In genomic region chr18:55442561-55442960, GRCh38 we compare ENCODE assay signal across 19 cellular contexts.
DNase-seq lines count a peak whose midpoint lies in the region; ATAC-seq, FAIRE-seq and TF ChIP-seq lines count a peak whose summit lies in the region.
"Had no signal": no experiment of that assay in that cellular context is flagged by ENCODE, and none has a peak within 500 bp of the region (broad histone marks: within the 10 kb centered on the region; RNA-seq: fewer than 3 reads in every experiment).

No MANE protein-coding gene starts in this region.

- dilution Hi-C loops in endothelial cell of umbilical vein (cut with MboI; ENCODE audit: extremely low pct_ligation_motif_present, low sequenced_read_pairs) = no loop called here

- peak; percentile 84 for DNase-seq in Karpas-422
- DNase-seq in endothelial cell of umbilical vein (ENCODE audit: low read depth, low spot score) = no peak
- no peak for DNase-seq in MV-4-11 (lab: John Stamatoyannopoulos, UW)
- DNase-seq: 8988T; AML-193; CD4-positive, alpha-beta memory T cell; COR-L47; DMS153; DMS79 treated with DMSO at 0.1 percent for 48 hours; GF-D8; H9 had no signal

- intact Hi-C loops in endothelial cell of umbilical vein (cut with micrococcal nuclease) = no loop called here

- H3K9me2 ChIP-seq in Karpas-422 (replicated peaks; ENCODE audit: insufficient read depth, low read length) = no peaks in the 10 kb centered on the region
- no peaks in the 10 kb centered on the region for H3K9me2 ChIP-seq in OCI-LY1 (ENCODE audit: low read depth, low read length)

- no peak overlapping the region for H3K4me3 ChIP-seq in BLaER1
- H3K4me3 ChIP-seq in Karpas-422 (ENCODE audit: low read length) = peak overlapping the region; percentile 45; the same call in 1 of the 2 replicates
- peak overlapping the region; percentile 35 for H3K4me3 ChIP-seq in OCI-LY1 (ENCODE audit: low read depth, low read length, poor library complexity, severe bottlenecking)
- H3K4me3 ChIP-seq in endothelial cell of umbilical vein (replicated peaks in 1 of 3; ENCODE audit: insufficient read depth in 1 of 3, low read depth in 1 of 3, low read length in 3 of 3) = no peak overlapping the region
- H3K4me3 ChIP-seq: GM23338 had no signal

- BruUV-seq in endothelial cell of umbilical vein (replicated peaks; lab: Mats Ljungman, UMichigan) = no TSS peak

- ATAC-seq in GM21360 (IDR thresholded peaks at IDR 0.05; ENCODE audit: unreplicated experiment) (no peak), HG02798 (IDR thresholded peaks at IDR 0.05; ENCODE audit: poor library complexity, unreplicated experiment) (no peak), GM19328 (IDR thresholded peaks at IDR 0.05; ENCODE audit: unreplicated experiment) (no peak)
- ATAC-seq: GM23338 had no signal

- peaks cover 40% of the 10 kb centered on the region for H3K9me3 ChIP-seq in BLaER1
- peaks cover 5% of the 10 kb centered on the region for H3K9me3 ChIP-seq in Karpas-422 (ENCODE audit: low read length)
- peaks cover 13% of the 10 kb centered on the region; the same call in 1 of the 2 replicates for H3K9me3 ChIP-seq in OCI-LY1 (ENCODE audit: low read length)
- no peaks in the 10 kb centered on the region for H3K9me3 ChIP-seq in endothelial cell of umbilical vein (replicated peaks; ENCODE audit: control insufficient read depth, insufficient read depth, low read length)

- H3K79me2 ChIP-seq in Karpas-422 (ENCODE audit: low read length) (peaks cover 35% of the 10 kb centered on the region), OCI-LY1 (ENCODE audit: insufficient read depth, low read length) (peaks cover 22% of the 10 kb centered on the region), endothelial cell of umbilical vein (ENCODE audit: control insufficient read depth, insufficient read depth, low read length) (peaks cover 34% of the 10 kb centered on the region)

- no peaks in the 10 kb centered on the region for H3F3A ChIP-seq in OCI-LY1 (ENCODE audit: insufficient read depth, low read length)

- H3K36me3 ChIP-seq in BLaER1 = peaks cover 73% of the 10 kb centered on the region
- H3K36me3 ChIP-seq in Karpas-422 (ENCODE audit: insufficient read depth, low read length) = peaks cover 7% of the 10 kb centered on the region
- peaks cover 18% of the 10 kb centered on the region for H3K36me3 ChIP-seq in OCI-LY1 (ENCODE audit: insufficient read depth, low read length)
- H3K36me3 ChIP-seq in endothelial cell of umbilical vein (ENCODE audit: control insufficient read depth in 2 of 2, extremely low read depth in 1 of 2, insufficient read depth in 2 of 2, low read length in 2 of 2) = no peaks in the 10 kb centered on the region

- peaks cover 56% of the 10 kb centered on the region for H3K4me1 ChIP-seq in BLaER1
- peaks cover 94% of the 10 kb centered on the region for H3K4me1 ChIP-seq in Karpas-422 (ENCODE audit: low read length)
- peaks cover 82% of the 10 kb centered on the region for H3K4me1 ChIP-seq in OCI-LY1 (ENCODE audit: insufficient read depth, low read length, severe bottlenecking)
- H3K4me1 ChIP-seq in endothelial cell of umbilical vein (ENCODE audit: control insufficient read depth, extremely low read depth, insufficient read depth, low read length) = no peaks in the 10 kb centered on the region

- H3K9me1 ChIP-seq in endothelial cell of umbilical vein (replicated peaks; ENCODE audit: control insufficient read depth, extremely low read depth, insufficient read depth, low read length) = no peaks in the 10 kb centered on the region

- H3K4me2 ChIP-seq in BLaER1 (peak overlapping the region; percentile 20), Karpas-422 (ENCODE audit: low read depth, low read length, poor library complexity, severe bottlenecking) (peak overlapping the region; percentile 66), OCI-LY1 (ENCODE audit: low read length) (peak overlapping the region; percentile 63), endothelial cell of umbilical vein (ENCODE audit: insufficient read depth, low read length) (no peak overlapping the region)
- H3K4me2 ChIP-seq: GM23338 had no signal

- TF ChIP-seq POLR2A in endothelial cell of umbilical vein (IDR thresholded peaks at IDR 0.05; ENCODE audit: low read depth, low read length) = no peak

- CTCF ChIA-PET in endothelial cell of umbilical vein (lab: Charles Lee) = interaction anchor here (1.4 to 1.5 kb wide), 3 partner anchors 11 to 27 kb away, joined by 3 to 4 read pairs (median 4); no protein-coding TSS in a partner anchor

- FAIRE-seq in endothelial cell of umbilical vein (lab: Jason Lieb, UNC) = peak; percentile 24
- FAIRE-seq: GM19239 had no signal

- no peak overlapping the region for H3K27ac ChIP-seq in BLaER1
- H3K27ac ChIP-seq in Karpas-422 (ENCODE audit: low read length) = peak overlapping the region; percentile 98
- peak overlapping the region; percentile 91 for H3K27ac ChIP-seq in OCI-LY1 (ENCODE audit: low read depth, low read length, poor library complexity, severe bottlenecking)
- no peak overlapping the region for H3K27ac ChIP-seq in endothelial cell of umbilical vein (ENCODE audit: insufficient read depth, low read depth, low read length)
- H3K27ac ChIP-seq: C4-2B had no signal

- H3K27me3 ChIP-seq in BLaER1 (no peaks in the 10 kb centered on the region), Karpas-422 (ENCODE audit: low read length) (no peaks in the 10 kb centered on the region), OCI-LY1 (ENCODE audit: insufficient read depth, low read length) (no peaks in the 10 kb centered on the region), endothelial cell of umbilical vein (ENCODE audit: control insufficient read depth in 2 of 2, insufficient read depth in 2 of 2, low read length in 2 of 2) (no peaks in the 10 kb centered on the region)

- H3K9ac ChIP-seq in BLaER1 (no peak overlapping the region), Karpas-422 (ENCODE audit: low read length) (peak overlapping the region; percentile 64), OCI-LY1 (ENCODE audit: low read length) (peak overlapping the region; percentile 49), endothelial cell of umbilical vein (replicated peaks; ENCODE audit: extremely low read depth, insufficient read depth, low read length) (no peak overlapping the region)

- TF ChIP-seq CTCF in OCI-LY1 (IDR thresholded peaks at IDR 0.05; ENCODE audit: low read length) = no peak
- TF ChIP-seq CTCF in endothelial cell of umbilical vein (IDR thresholded peaks at IDR 0.05; ENCODE audit: extremely low read depth in 1 of 2, insufficient read depth in 1 of 2, low read depth in 1 of 2, low read length in 2 of 2) = no peak

- POLR2A ChIA-PET in endothelial cell of umbilical vein (lab: Charles Lee) = interaction anchor here (0.7 kb wide), 1 partner anchor 54 kb away, joined by 3 read pairs; no protein-coding TSS in a partner anchor

- H2AFZ ChIP-seq in Karpas-422 (ENCODE audit: low read length) (no peak overlapping the region), OCI-LY1 (ENCODE audit: low read length) (no peak overlapping the region), endothelial cell of umbilical vein (ENCODE audit: low read depth, low read length) (no peak overlapping the region)
- H2AFZ ChIP-seq: GM23338 had no signal

- H4K20me1 ChIP-seq in BLaER1 (peaks cover 93% of the 10 kb centered on the region), Karpas-422 (ENCODE audit: insufficient read depth, low read depth, low read length) (no peaks in the 10 kb centered on the region), OCI-LY1 (ENCODE audit: insufficient read depth, low read length) (no peaks in the 10 kb centered on the region), endothelial cell of umbilical vein (replicated peaks; ENCODE audit: control insufficient read depth, extremely low read depth, insufficient read depth, low read length) (peaks cover 2% of the 10 kb centered on the region)

TF ChIP-seq in endothelial cell of umbilical vein, 7 proteins besides CTCF, POLR2A, EP300 and RAD21:
- TF ChIP-seq MYC (IDR thresholded peaks at IDR 0.05; ENCODE audit: low read depth, low read length) (no peak), FOS (IDR thresholded peaks at IDR 0.05; ENCODE audit: borderline replicate concordance, insufficient read depth, low read length) (no peak), MAX (IDR thresholded peaks at IDR 0.05; ENCODE audit: insufficient read depth, insufficient read length) (no peak)

Comparison
In these comparisons a context has a peak if more than half of its experiments do, and no peak if none do; other contexts are left out.
1. H3K27ac ChIP-seq: peak in Karpas-422 (single experiment) and OCI-LY1 (single experiment); none in BLaER1 (single experiment) and endothelial cell of umbilical vein (single experiment).
2. H3K4me3 ChIP-seq: peak in Karpas-422 (single experiment) and OCI-LY1 (single experiment); none in BLaER1 (single experiment) and endothelial cell of umbilical vein (0 of 3).
3. H3K9ac ChIP-seq: peak in Karpas-422 (single experiment) and OCI-LY1 (single experiment); none in BLaER1 (single experiment) and endothelial cell of umbilical vein (single experiment).